In genomic region chr19:41428481-41428859, GRCh38 we compare ENCODE assay signal across 1 cellular context.
TF ChIP-seq lines count a peak whose summit lies in the region.

No MANE protein-coding gene starts in this region.

TF ChIP-seq in HepG2, 621 proteins besides CTCF, POLR2A, EP300 and RAD21:
- no peak for TF ChIP-seq TCF12 (IDR thresholded peaks at IDR 0.05)
- no peak for TF ChIP-seq TCF12 (CRISPR knock-in tag; IDR thresholded peaks at IDR 0.05)
- no peak for TF ChIP-seq PHF20 (CRISPR knock-in tag; IDR thresholded peaks at IDR 0.05)
- TF ChIP-seq, protein P1, sequence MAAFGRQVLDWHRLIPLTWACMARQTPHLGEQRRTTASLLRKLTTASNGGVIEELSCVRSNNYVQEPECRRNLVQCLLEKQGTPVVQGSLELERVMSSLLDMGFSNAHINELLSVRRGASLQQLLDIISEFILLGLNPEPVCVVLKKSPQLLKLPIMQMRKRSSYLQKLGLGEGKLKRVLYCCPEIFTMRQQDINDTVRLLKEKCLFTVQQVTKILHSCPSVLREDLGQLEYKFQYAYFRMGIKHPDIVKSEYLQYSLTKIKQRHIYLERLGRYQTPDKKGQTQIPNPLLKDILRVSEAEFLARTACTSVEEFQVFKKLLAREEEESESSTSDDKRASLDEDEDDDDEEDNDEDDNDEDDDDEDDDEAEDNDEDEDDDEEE (CRISPR knock-in tag; IDR thresholded peaks at IDR 0.05) = no peak
- TF ChIP-seq PRPF4 (IDR thresholded peaks at IDR 0.05; ENCODE audit: low read depth, low read length, poor library complexity, severe bottlenecking) = no peak
- peak; percentile 3 for TF ChIP-seq AGO2 (optimal IDR thresholded peaks at IDR 0.05; ENCODE audit: low read depth, low read length)
